ENCODE assay signal across 8 cellular contexts in the genomic region with DNA sequence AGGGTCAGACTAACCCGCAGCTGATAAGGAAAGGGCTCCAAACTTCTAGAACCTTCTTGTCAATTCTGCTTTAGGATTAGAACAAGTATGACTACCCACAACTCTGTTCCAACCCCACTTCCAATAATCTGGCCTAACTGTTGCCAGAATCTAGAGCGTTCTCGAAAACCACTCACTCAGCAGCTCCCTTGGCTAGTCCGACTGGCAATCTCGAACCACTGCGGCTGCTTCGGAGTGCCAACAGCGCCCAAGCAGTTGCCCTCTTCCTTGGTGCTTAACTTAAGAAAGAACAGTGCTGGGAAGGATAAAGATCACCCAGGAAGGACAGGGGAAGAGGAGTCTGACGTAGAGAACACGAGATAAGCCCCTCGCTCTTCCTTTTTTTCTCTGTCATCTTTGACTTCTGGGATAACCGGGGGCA. TPM values are rescaled to one million over a fixed set of nuclear protein-coding genes. Genes with fewer than 3 reads are reported as not detected.
A peak's percentile ranks its signal among the peaks of the same experiment; 100 is the strongest.
DNase-seq lines count a peak whose midpoint lies in the region; ATAC-seq, FAIRE-seq and TF ChIP-seq lines count a peak whose summit lies in the region.

No MANE protein-coding gene starts in this region.

- peaks cover 19% of the 10 kb centered on the region for H3K36me3 Mint-ChIP-seq in activated naive CD4-positive, alpha-beta T cell treated with anti-CD3 and anti-CD28 coated beads, Interleukin-2, amount 10 ng/mL, durations not matched to agents 7 days and 5 days

- H3K27me3 ChIP-seq in BE2C (no peaks in the 10 kb centered on the region), HL-60 (ENCODE audit: insufficient read depth, poor library complexity, severe bottlenecking) (no peaks in the 10 kb centered on the region), iPS DF 6.9 (ENCODE audit: control insufficient read depth, insufficient read depth, low read length) (no peaks in the 10 kb centered on the region), small intestine (ENCODE audit: control insufficient read depth in 2 of 2, insufficient read depth in 2 of 2, low read length in 2 of 2) (no peaks in the 10 kb centered on the region)

- H3K27ac ChIP-seq in HL-60 (replicated peaks): peak overlapping the region; percentile 94
- H3K27ac ChIP-seq in iPS DF 6.9 (ENCODE audit: low read length): no peak overlapping the region
- H3K27ac ChIP-seq in small intestine (ENCODE audit: low read depth in 1 of 2, low read length in 1 of 2): peak overlapping the region; percentile 83 to 95

- WGBS in iPS DF 6.9 (ENCODE audit: insufficient coverage, insufficient read length): no CpG with 5 or more reads among the region's 12 CpGs
- WGBS in small intestine, 3 donors: 2 to 3% (median 2%) methylated on average over 12 of the region's 12 CpGs

- TF ChIP-seq CTCF in BE2C (IDR thresholded peaks at IDR 0.05; ENCODE audit: low read depth, low read length): no peak
- TF ChIP-seq CTCF in HL-60 (IDR thresholded peaks at IDR 0.05; ENCODE audit: insufficient read depth, low read length): no peak

- peaks cover 65% of the 10 kb centered on the region for H3K4me1 Mint-ChIP-seq in activated naive CD4-positive, alpha-beta T cell treated with anti-CD3 and anti-CD28 coated beads, Interleukin-2, amount 10 ng/mL, durations not matched to agents 7 days and 5 days

- DNase-seq in BE2C (no peak), HL-60 (ENCODE audit: low read depth in 1 of 2, low spot score in 1 of 2) (peak in 1 of 2 experiments; percentile 52), iPS DF 6.9 (ENCODE audit: low read depth, low spot score) (no peak), small intestine (peak; percentile 48), NCI-H226 (no peak)
- DNase-seq in activated naive CD4-positive, alpha-beta T cell treated with anti-CD3 and anti-CD28 coated beads, Interleukin-2, amount 10 ng/mL, durations not matched to agents 7 days and 5 days: peak; percentile 39

- peak overlapping the region; percentile 99 for H3K4me3 Mint-ChIP-seq in activated naive CD4-positive, alpha-beta T cell treated with anti-CD3 and anti-CD28 coated beads, Interleukin-2, amount 10 ng/mL, durations not matched to agents 7 days and 5 days

- H3K9me3 Mint-ChIP-seq in activated naive CD4-positive, alpha-beta T cell treated with anti-CD3 and anti-CD28 coated beads, Interleukin-2, amount 10 ng/mL, durations not matched to agents 7 days and 5 days: no peaks in the 10 kb centered on the region

- H3K9me3 ChIP-seq in BE2C (no peaks in the 10 kb centered on the region), iPS DF 6.9 (ENCODE audit: control insufficient read depth, insufficient read depth, low read length) (no peaks in the 10 kb centered on the region), small intestine (ENCODE audit: control insufficient read depth, low read depth) (no peaks in the 10 kb centered on the region)

- peak overlapping the region; percentile 93 for H3K4me3 ChIP-seq in BE2C (ENCODE audit: low read depth, low read length)
- peak overlapping the region; percentile 88 for H3K4me3 ChIP-seq in HL-60 (replicated peaks; ENCODE audit: insufficient read depth, low read length)
- peak overlapping the region; percentile 72 for H3K4me3 ChIP-seq in iPS DF 6.9 (ENCODE audit: low read length)
- H3K4me3 ChIP-seq in small intestine (ENCODE audit: low read depth in 1 of 2, low read length in 2 of 2): peak overlapping the region; percentile 76 to 94

- no peaks in the 10 kb centered on the region for H3K27me3 Mint-ChIP-seq in activated naive CD4-positive, alpha-beta T cell treated with anti-CD3 and anti-CD28 coated beads, Interleukin-2, amount 10 ng/mL, durations not matched to agents 7 days and 5 days

- CTCF ChIA-PET in activated naive CD4-positive, alpha-beta T cell treated with anti-CD3 and anti-CD28 coated beads, Interleukin-2, amount 10 ng/mL, durations not matched to agents 7 days and 5 days (lab: Charles Lee): interaction anchor here (2.1 to 14.4 kb wide), 2 partner anchors 9 to 99 kb away, joined by 8 to 222 read pairs; a partner anchor contains a TSS

- H3K27ac Mint-ChIP-seq in activated naive CD4-positive, alpha-beta T cell treated with anti-CD3 and anti-CD28 coated beads, Interleukin-2, amount 10 ng/mL, durations not matched to agents 7 days and 5 days: peak overlapping the region; percentile 98

- H3K4me1 ChIP-seq in BE2C (no peaks in the 10 kb centered on the region), iPS DF 6.9 (ENCODE audit: control insufficient read depth, insufficient read depth, low read length) (peaks cover 2% of the 10 kb centered on the region), small intestine (ENCODE audit: control insufficient read depth in 2 of 2, insufficient read depth in 1 of 2, low read depth in 1 of 2, low read length in 1 of 2) (peaks cover 2 to 3% of the 10 kb centered on the region in 2 donors)

- no peak for FAIRE-seq in small intestine (lab: Jason Lieb, UNC)

- peaks cover 5% of the 10 kb centered on the region for H3K36me3 ChIP-seq in BE2C
- H3K36me3 ChIP-seq in iPS DF 6.9 (ENCODE audit: control insufficient read depth, insufficient read depth, low read length): no peaks in the 10 kb centered on the region
- no peaks in the 10 kb centered on the region for H3K36me3 ChIP-seq in small intestine (ENCODE audit: control insufficient read depth in 2 of 2, insufficient read depth in 2 of 2, low read length in 2 of 2)

- ATAC-seq in HG02763 (IDR thresholded peaks at IDR 0.05; ENCODE audit: unreplicated experiment) (no peak), GM18858 (IDR thresholded peaks at IDR 0.05; ENCODE audit: unreplicated experiment) (no peak)

RNA-seq across cellular contexts. Expression of a gene that starts 0.8 kb away (rescaled TPM):
- polyA plus RNA-seq in BE2C (2012; ENCODE audit: insufficient read depth, insufficient read length, low read depth): 202 TPM
- 10 to 100 TPM; 70.0 to 79.4 (median 70.0) TPM for polyA plus RNA-seq in small intestine

RNA-seq across cellular contexts. Expression of a gene that starts 3.5 kb away (rescaled TPM):
- polyA plus RNA-seq in BE2C (2012; ENCODE audit: insufficient read depth, insufficient read length, low read depth): 301 TPM
- polyA plus RNA-seq in small intestine: 10 to 100 TPM; 21.1 to 28.9 (median 23.3) TPM

RNA-seq across cellular contexts. Expression of a gene that starts 34.0 kb away (rescaled TPM):
- 5.3 TPM for polyA plus RNA-seq in BE2C (2012; ENCODE audit: insufficient read depth, insufficient read length, low read depth)
- polyA plus RNA-seq in small intestine: under 1 TPM; 0.22 to 0.54 (median 0.49) TPM

RNA-seq across cellular contexts. Expression of a gene that starts 49.8 kb away (rescaled TPM):
- 30.2 TPM for polyA plus RNA-seq in BE2C (2012; ENCODE audit: insufficient read depth, insufficient read length, low read depth)
- polyA plus RNA-seq in small intestine: 10 to 100 TPM; 13.2 to 37.4 (median 19.5) TPM

Comparison
In these comparisons a context has a peak if more than half of its experiments do, and no peak if none do; other contexts are left out.
1. DNase-seq: peak in activated naive CD4-positive, alpha-beta T cell treated with anti-CD3 and anti-CD28 coated beads, Interleukin-2, amount 10 ng/mL, durations not matched to agents 7 days and 5 days (single experiment) and small intestine (single experiment); none in BE2C (single experiment), iPS DF 6.9 (single experiment) and NCI-H226 (single experiment).
2. Peak in every context shown above with its lines, with median percentiles within 50 percentile points of each other: H3K4me3 ChIP-seq.